In the genomic region with DNA sequence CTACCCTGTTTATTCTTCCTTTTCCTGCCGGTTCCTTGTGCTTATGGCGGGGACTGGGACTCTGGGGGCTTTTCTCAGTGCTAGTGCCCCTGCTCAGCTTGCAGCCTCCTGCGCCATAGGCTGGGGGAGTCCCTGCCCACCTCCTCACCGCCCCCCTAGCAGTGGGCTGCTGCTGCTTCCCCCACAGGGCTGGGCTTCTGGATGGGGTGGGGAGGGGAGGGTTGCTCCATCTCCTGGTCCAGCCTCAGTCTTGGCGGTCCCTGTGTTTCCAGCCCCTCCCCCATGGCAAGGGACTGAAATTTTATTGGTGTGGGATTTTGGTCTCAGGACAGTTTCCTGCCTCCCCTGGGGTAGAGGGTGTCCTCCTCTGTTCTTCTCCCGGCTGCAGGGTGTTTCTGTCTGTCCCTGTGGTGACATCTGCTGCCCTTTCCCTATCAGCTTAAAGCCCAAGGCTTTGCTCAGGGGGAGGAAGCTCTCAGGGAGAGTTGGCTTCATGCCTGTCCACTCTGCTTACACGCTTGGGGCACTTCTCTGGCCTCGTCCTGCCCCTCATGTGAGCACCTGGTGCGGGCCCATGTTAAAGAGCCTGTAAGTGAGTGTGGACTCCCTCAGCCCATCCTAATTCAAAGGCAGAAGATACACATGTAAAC, we compare ENCODE assay signal across 13 cellular contexts.
DNase-seq lines count a peak whose midpoint lies in the region; ATAC-seq lines count a peak whose summit lies in the region.
"Had no signal": no experiment of that assay in that cellular context is flagged by ENCODE, and none has a peak within 500 bp of the region (broad histone marks: within the 10 kb centered on the region; RNA-seq: fewer than 3 reads in every experiment).

No MANE protein-coding gene starts in this region.

- no peak overlapping the region for H4K5ac ChIP-seq in mesendoderm (ENCODE audit: low read length)

- H3K4me2 ChIP-seq in mesendoderm (ENCODE audit: low read length) = no peak overlapping the region

- CTCF ChIA-PET in activated CD8-positive, alpha-beta T cell treated with anti-CD3 and anti-CD28 coated beads, Interleukin-2, amount 10 ng/mL, durations not matched to agents 7 days and 5 days (lab: Charles Lee) = interaction anchor here (0.7 kb wide), 1 partner anchor 122 kb away, joined by 3 read pairs; no protein-coding TSS in a partner anchor

- H3K36me3 ChIP-seq in H7 (replicated peaks; ENCODE audit: control insufficient read depth, insufficient read depth, low read length) (peaks cover 2% of the 10 kb centered on the region; the same call in 1 of the 2 replicates), mesendoderm (ENCODE audit: control insufficient read depth, insufficient read depth, low read length) (no peaks in the 10 kb centered on the region)

- H3K27me3 Mint-ChIP-seq in activated CD8-positive, alpha-beta T cell treated with anti-CD3 and anti-CD28 coated beads, Interleukin-2, amount 10 ng/mL, durations not matched to agents 7 days and 5 days (ENCODE audit: low read depth) = no peaks in the 10 kb centered on the region
- H3K27me3 Mint-ChIP-seq: T-cell had no signal

- H3K4ac ChIP-seq in mesendoderm (ENCODE audit: low read depth, low read length) = no peak overlapping the region

- POLR2A ChIA-PET in activated CD8-positive, alpha-beta T cell treated with anti-CD3 and anti-CD28 coated beads, Interleukin-2, amount 10 ng/mL, durations not matched to agents 7 days and 5 days (lab: Charles Lee) = interaction anchor here (0.6 kb wide), 1 partner anchor 103 kb away, joined by 3 read pairs; no protein-coding TSS in a partner anchor

- H3K4me3 ChIP-seq in H7 (ENCODE audit: insufficient read depth, low read depth, low read length) (no peak overlapping the region), mesendoderm (ENCODE audit: low read length) (no peak overlapping the region)

- H3K56ac ChIP-seq in mesendoderm (ENCODE audit: low read length) = no peak overlapping the region

- H3K27ac ChIP-seq in mesendoderm (ENCODE audit: low read depth, low read length) = no peak overlapping the region

- H3K36me3 Mint-ChIP-seq in activated CD8-positive, alpha-beta T cell treated with anti-CD3 and anti-CD28 coated beads, Interleukin-2, amount 10 ng/mL, durations not matched to agents 7 days and 5 days (ENCODE audit: low read depth) = peaks cover 52% of the 10 kb centered on the region

- ATAC-seq in activated CD8-positive, alpha-beta T cell treated with anti-CD3 and anti-CD28 coated beads, Interleukin-2, amount 10 ng/mL, durations not matched to agents 7 days and 5 days = no peak
- ATAC-seq in HG03342 (IDR thresholded peaks at IDR 0.05; ENCODE audit: unreplicated experiment) = no peak
- ATAC-seq: HCT116, T-cell had no signal

- H3K4me3 Mint-ChIP-seq in activated CD8-positive, alpha-beta T cell treated with anti-CD3 and anti-CD28 coated beads, Interleukin-2, amount 10 ng/mL, durations not matched to agents 7 days and 5 days = no peak overlapping the region
- H3K4me3 Mint-ChIP-seq: T-cell had no signal

- DNase-seq in EH (ENCODE audit: low read depth) (peak; percentile 4), H7 (peak; percentile 35), mesendoderm (peak; percentile 11), DMS 273 treated with DMSO at 0.1 percent for 48 hours (lab: John Stamatoyannopoulos, UW) (no peak), C1 segment of cervical spinal cord (lab: John Stamatoyannopoulos, UW) (no peak), mucosa of gallbladder (ENCODE audit: low spot score) (no peak)
- DNase-seq in activated CD8-positive, alpha-beta T cell treated with anti-CD3 and anti-CD28 coated beads, Interleukin-2, amount 10 ng/mL, durations not matched to agents 7 days and 5 days = no peak
- DNase-seq: activated CD8-positive, alpha-beta memory T cell treated with anti-CD3 and anti-CD28 coated beads, Interleukin-2, amount 50 U/mL, for 48 hours; NCI-H187 treated with DMSO at 0.1 percent for 48 hours; retina; T-cell had no signal

- H2BK5ac ChIP-seq in mesendoderm (ENCODE audit: low read length) = no peak overlapping the region

- H3K79me2 ChIP-seq in mesendoderm (ENCODE audit: control insufficient read depth, insufficient read depth, low read length) = peaks cover 2% of the 10 kb centered on the region

- WGBS in mesendoderm (ENCODE audit: extremely low coverage, insufficient coverage, low lambda C conversion rate) = no CpG with 5 or more reads among the region's 9 CpGs

- H3K18ac ChIP-seq in mesendoderm (ENCODE audit: low read length) = no peak overlapping the region

- H3K4me1 ChIP-seq in mesendoderm (ENCODE audit: control insufficient read depth, low read depth, low read length) = no peaks in the 10 kb centered on the region

- H3K9me3 Mint-ChIP-seq in activated CD8-positive, alpha-beta T cell treated with anti-CD3 and anti-CD28 coated beads, Interleukin-2, amount 10 ng/mL, durations not matched to agents 7 days and 5 days (ENCODE audit: insufficient read depth) = peaks cover 16% of the 10 kb centered on the region

- no peak overlapping the region for H2AK5ac ChIP-seq in mesendoderm (ENCODE audit: low read length)

- H3K79me1 ChIP-seq in mesendoderm (ENCODE audit: low read length) = peaks cover 5% of the 10 kb centered on the region

- H3K27me3 ChIP-seq in H7 (ENCODE audit: control insufficient read depth, insufficient read depth, low read length) (no peaks in the 10 kb centered on the region), mesendoderm (ENCODE audit: insufficient read depth, low read length, poor library complexity) (no peaks in the 10 kb centered on the region)

- H4K8ac ChIP-seq in mesendoderm (ENCODE audit: low read depth, low read length) = no peak overlapping the region

- no peak overlapping the region for H2BK15ac ChIP-seq in mesendoderm (replicated peaks; ENCODE audit: low read depth)

- no peak overlapping the region for H3K23ac ChIP-seq in mesendoderm (ENCODE audit: low read length)

- H2BK120ac ChIP-seq in mesendoderm (ENCODE audit: low read depth, low read length) = no peak overlapping the region

- H3K4me1 Mint-ChIP-seq in activated CD8-positive, alpha-beta T cell treated with anti-CD3 and anti-CD28 coated beads, Interleukin-2, amount 10 ng/mL, durations not matched to agents 7 days and 5 days (ENCODE audit: low read depth) = peaks cover 60% of the 10 kb centered on the region

- H3K27ac Mint-ChIP-seq in activated CD8-positive, alpha-beta T cell treated with anti-CD3 and anti-CD28 coated beads, Interleukin-2, amount 10 ng/mL, durations not matched to agents 7 days and 5 days = peak overlapping the region; percentile 62

- no peak overlapping the region for H3K9ac ChIP-seq in mesendoderm (ENCODE audit: low read length)

Comparison
In these comparisons a context has a peak if more than half of its experiments do, and no peak if none do; other contexts are left out.
1. DNase-seq: peak in EH (single experiment), H7 (single experiment) and mesendoderm (single experiment); none in activated CD8-positive, alpha-beta T cell treated with anti-CD3 and anti-CD28 coated beads, Interleukin-2, amount 10 ng/mL, durations not matched to agents 7 days and 5 days (single experiment), DMS 273 treated with DMSO at 0.1 percent for 48 hours (single experiment), C1 segment of cervical spinal cord (0 of 14) and mucosa of gallbladder (single experiment).